ENCODE assay signal across 1 cellular context in the genomic region with DNA sequence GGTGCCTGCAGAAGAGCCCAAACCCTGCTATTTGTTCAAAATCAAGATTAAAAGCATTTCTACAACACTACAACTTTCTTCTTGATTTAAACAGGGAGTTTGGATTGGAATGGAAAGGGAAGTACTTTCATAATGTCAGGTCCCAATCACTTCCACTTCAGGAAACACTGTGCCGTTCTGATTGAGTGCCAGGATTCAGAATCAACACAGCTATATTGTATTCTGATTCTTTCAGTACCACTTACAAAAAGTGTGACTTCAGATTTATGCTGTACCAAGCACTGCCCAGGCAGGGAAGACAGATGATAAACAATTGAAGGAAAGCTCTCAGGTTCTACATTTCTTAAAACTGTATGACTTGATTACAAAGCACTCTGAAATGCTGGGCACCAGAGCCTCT.
TF ChIP-seq lines count a peak whose summit lies in the region.

No MANE protein-coding gene starts in this region.

TF ChIP-seq in endothelial cell of umbilical vein, 7 proteins besides CTCF, POLR2A, EP300 and RAD21 (continued from another document):
- no peak for TF ChIP-seq FOS (IDR thresholded peaks at IDR 0.05; ENCODE audit: borderline replicate concordance, insufficient read depth, low read length)
- no peak for TF ChIP-seq JUN (IDR thresholded peaks at IDR 0.05; ENCODE audit: borderline replicate concordance, insufficient read depth, insufficient read length, low read depth)
- TF ChIP-seq EZH2 (IDR thresholded peaks at IDR 0.05; ENCODE audit: borderline replicate concordance, low read depth, low read length, severe bottlenecking) = no peak
- TF ChIP-seq MYC (IDR thresholded peaks at IDR 0.05; ENCODE audit: low read depth, low read length) = no peak
- TF ChIP-seq, protein P1, sequence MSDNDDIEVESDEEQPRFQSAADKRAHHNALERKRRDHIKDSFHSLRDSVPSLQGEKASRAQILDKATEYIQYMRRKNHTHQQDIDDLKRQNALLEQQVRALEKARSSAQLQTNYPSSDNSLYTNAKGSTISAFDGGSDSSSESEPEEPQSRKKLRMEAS (IDR thresholded peaks at IDR 0.05; ENCODE audit: insufficient read depth, insufficient read length) = no peak
- no peak for TF ChIP-seq POLR2AphosphoS5 (IDR thresholded peaks at IDR 0.05; ENCODE audit: insufficient read depth, low read depth, low read length)
